ENCODE assay signal across 8 cellular contexts in the genomic region with DNA sequence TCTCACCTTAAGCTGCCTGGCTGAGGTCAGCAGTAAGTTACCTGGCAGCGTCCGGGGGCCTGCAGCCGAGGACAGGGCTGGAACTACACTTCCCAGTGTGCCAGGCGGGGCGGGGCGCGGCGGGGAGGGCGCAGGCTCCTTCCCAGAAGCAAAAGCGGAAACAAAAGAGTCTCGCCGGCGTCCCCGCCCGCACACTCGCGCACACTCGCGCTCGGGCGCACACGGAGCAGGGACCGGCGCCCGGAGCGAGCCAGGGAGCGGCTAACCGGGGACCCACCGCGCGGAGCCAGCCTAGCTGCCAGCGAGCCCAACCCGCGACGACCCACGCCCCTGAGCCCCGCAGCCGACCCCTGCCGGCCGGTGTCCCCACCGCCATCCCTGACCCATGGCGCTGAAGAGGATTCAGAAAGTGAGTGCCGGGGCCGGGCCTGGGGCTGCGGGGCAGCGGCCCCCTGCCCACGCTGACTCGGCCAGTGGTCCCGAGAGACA. TPM values are rescaled to one million over a fixed set of nuclear protein-coding genes. Genes with fewer than 3 reads are reported as not detected.
A peak's percentile ranks its signal among the peaks of the same experiment; 100 is the strongest.
DNase-seq lines count a peak whose midpoint lies in the region; ATAC-seq and TF ChIP-seq lines count a peak whose summit lies in the region.

Gene UBE2D1, plus strand, starts transcription at position 190 of the 489 bp plus-strand sequence. Its CDS starts 196 bp downstream, at position 386.

- H3K4me3 ChIP-seq in GM12875 (ENCODE audit: low read depth, low read length) (peak within 1 kb of the TSS; percentile 90), right cardiac atrium (ENCODE audit: low read length) (peak within 1 kb of the TSS; percentile 85), vagina (peak within 1 kb of the TSS; percentile 86 to 97)

- under 1% methylated on average over 49 of the region's 49 CpGs for WGBS in right cardiac atrium

- H3K27ac ChIP-seq in right cardiac atrium (ENCODE audit: low read length) (peak within 1 kb of the TSS; percentile 93), vagina (peak within 1 kb of the TSS; percentile 76)

- H3K36me3 ChIP-seq in vagina: no peaks in the 10 kb centered on the region

- peak in 1 of 2 donors; percentile 77 for TF ChIP-seq POLR2A in vagina (IDR thresholded peaks at IDR 0.05)

- TF ChIP-seq CTCF in GM12875 (IDR thresholded peaks at IDR 0.05; ENCODE audit: borderline replicate concordance, insufficient read depth, low read depth, low read length) (0 out of 2 replicates have a peak, but pooled peaks have one; percentile 20), vagina (IDR thresholded peaks at IDR 0.05) (peak in 1 of 3 experiments; percentile 12)

- ATAC-seq in HG02610 (IDR thresholded peaks at IDR 0.05; ENCODE audit: unreplicated experiment): peak; percentile 99
- peak; percentile 98 to 99 for ATAC-seq in right cardiac atrium

- H3K27me3 ChIP-seq in right cardiac atrium (ENCODE audit: control insufficient read depth, insufficient read depth) (no peaks in the 10 kb centered on the region), vagina (no peaks in the 10 kb centered on the region)

- H3K4me1 ChIP-seq in right cardiac atrium (ENCODE audit: control insufficient read depth, insufficient read depth, low read length) (no peaks in the 10 kb centered on the region), vagina (peaks cover 20% of the 10 kb centered on the region)

- peak; percentile 51 for DNase-seq in NCI-H1092 treated with DMSO at 0.1 percent for 48 hours (lab: John Stamatoyannopoulos, UW)
- DNase-seq in T-helper 2 cell: peak; percentile 44 to 85 (median 66)
- peak in 56 of 58 donors; percentile 2 to 92 (median 78) for DNase-seq in anterior cingulate cortex (lab: John Stamatoyannopoulos, UW)
- peak; percentile 92 to 97 (median 96) for DNase-seq in right cardiac atrium
- peak; percentile 84 for DNase-seq in putamen (ENCODE audit: low spot score)
- DNase-seq in vagina (ENCODE audit: extremely low spot score in 2 of 2): no peak

- intact Hi-C loops in right cardiac atrium (cut with DNase I) (loop anchor here in 2 of 4 donors (2.0 to 5.0 kb wide), 2 partner anchors 50 to 52 kb away; partner anchors contain the start of gene TFAM (in 2 of the 2)), vagina (cut with DNase I) (loop anchor here (2.0 kb wide), 1 partner anchor 66 kb away; the partner anchor contains the start of gene CISD1)

- no peaks in the 10 kb centered on the region for H3K9me3 ChIP-seq in right cardiac atrium (ENCODE audit: control insufficient read depth, low read length)
- H3K9me3 ChIP-seq in vagina: no peaks in the 10 kb centered on the region

RNA-seq across cellular contexts. Expression of gene UBE2D1, which starts in this region (rescaled TPM):
- 10 to 100 TPM; 28.0 to 40.3 (median 33.1) TPM for total RNA-seq in right cardiac atrium
- 37.0 TPM for polyA plus RNA-seq in right cardiac atrium
- total RNA-seq in vagina: 10.1 TPM

Comparison
In these comparisons a context has a peak if more than half of its experiments do, and no peak if none do; other contexts are left out.
1. DNase-seq: peak in NCI-H1092 treated with DMSO at 0.1 percent for 48 hours (single experiment), T-helper 2 cell (5 of 5), anterior cingulate cortex (56 of 58), right cardiac atrium (3 of 3) and putamen (single experiment); none in vagina (0 of 2).
2. Peak in every context shown above with its lines, with median percentiles within 50 percentile points of each other: H3K4me3 ChIP-seq.